In the genomic region with DNA sequence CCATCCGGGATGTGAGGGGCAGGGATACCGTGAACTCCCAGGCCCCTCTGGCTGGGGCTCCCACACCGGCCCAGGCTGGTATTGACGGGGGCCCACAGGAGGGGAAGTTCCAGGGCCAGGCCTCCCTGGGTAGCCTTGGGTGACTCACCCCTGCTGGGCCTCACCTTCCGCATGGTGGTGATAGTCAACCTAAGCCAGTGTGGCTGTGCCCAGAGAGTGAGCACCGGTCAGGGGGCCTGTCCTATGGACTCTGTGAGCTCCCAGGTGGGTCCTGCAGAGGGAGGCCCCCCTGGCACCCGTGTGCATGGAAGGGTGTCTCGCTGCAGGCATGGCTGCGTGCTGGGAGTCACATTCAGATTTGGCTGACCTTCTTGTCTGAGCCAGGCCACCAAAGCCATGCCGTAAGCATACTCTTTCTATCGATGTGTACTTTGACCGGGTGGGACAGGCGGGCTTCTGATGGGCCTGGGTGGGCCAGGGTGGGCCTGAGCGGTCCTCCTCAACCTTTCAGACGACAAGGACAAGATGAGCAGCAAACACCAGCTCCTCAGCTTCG, we compare ENCODE assay signal across 24 cellular contexts. TPM values are rescaled to one million over a fixed set of nuclear protein-coding genes. Genes with fewer than 3 reads are reported as not detected.
DNase-seq lines count a peak whose midpoint lies in the region; ATAC-seq and TF ChIP-seq lines count a peak whose summit lies in the region.
"Had no signal": no experiment of that assay in that cellular context is flagged by ENCODE, and none has a peak within 500 bp of the region (broad histone marks: within the 10 kb centered on the region; RNA-seq: fewer than 3 reads in every experiment).

No MANE protein-coding gene starts in this region.

- DNase-seq in SK-N-SH = peak; percentile 24
- DNase-seq in HL-60 (ENCODE audit: low read depth in 1 of 2, low spot score in 1 of 2) = peak in 1 of 2 experiments; percentile 59
- no peak for DNase-seq in heart right ventricle
- DNase-seq in osteoblast (ENCODE audit: insufficient read length, low spot score, missing footprints) = peak; percentile 65
- DNase-seq in stimulated activated naive CD4-positive, alpha-beta T cell (lab: John Stamatoyannopoulos, UW) = no peak
- no peak for DNase-seq in AG08396 (ENCODE audit: low spot score)
- DNase-seq: 8988T; activated CD4-positive, alpha-beta T cell treated with anti-CD3 and anti-CD28 coated beads, Interleukin-2, amount 50 U/mL, for 4 hours; activated T-cell treated with anti-CD3 and anti-CD28 coated beads, Interleukin-2, amount 50 U/mL, for 72 hours; CD4-positive, alpha-beta memory T cell; glutamatergic neuron; lower lobe of right lung; natural killer cell; NCI-H510A; T-helper 17 cell; upper lobe of right lung had no signal

- H3K79me2 ChIP-seq in SK-N-SH (ENCODE audit: insufficient read depth) = no peaks in the 10 kb centered on the region
- H3K79me2 ChIP-seq in osteoblast (ENCODE audit: insufficient read depth, low read length) = no peaks in the 10 kb centered on the region

- peaks cover 4 to 79% of the 10 kb centered on the region in 2 experiments for H3K36me3 ChIP-seq in SK-N-SH (replicated peaks in 1 of 2; ENCODE audit: control insufficient read depth in 1 of 2, insufficient read depth in 2 of 2, low read length in 1 of 2)
- H3K36me3 ChIP-seq in heart right ventricle = peaks cover 0 to 99% (median 54%) of the 10 kb centered on the region in 9 donors
- peaks cover 61% of the 10 kb centered on the region for H3K36me3 ChIP-seq in osteoblast (ENCODE audit: insufficient read depth, low read length)

- TF ChIP-seq RAD21 in SK-N-SH (IDR thresholded peaks at IDR 0.05; ENCODE audit: low read length) = no peak

- H3K4me1 ChIP-seq in SK-N-SH (ENCODE audit: control insufficient read depth in 1 of 2, insufficient read depth in 2 of 2, low read depth in 1 of 2, low read length in 1 of 2) (no peaks in the 10 kb centered on the region), heart right ventricle (peaks cover 0 to 17% (median 5%) of the 10 kb centered on the region in 9 donors), osteoblast (ENCODE audit: insufficient read depth, low read length) (no peaks in the 10 kb centered on the region)
- H3K4me1 ChIP-seq: lower lobe of right lung, suprapubic skin, upper lobe of right lung had no signal

- no peak overlapping the region for H3K9ac ChIP-seq in SK-N-SH

- H3K4me2 ChIP-seq in SK-N-SH = no peak overlapping the region
- no peak overlapping the region for H3K4me2 ChIP-seq in osteoblast (ENCODE audit: insufficient read depth, low read length)

- 96% methylated on average over 8 of the region's 16 CpGs for WGBS in SK-N-SH (ENCODE audit: low lambda C conversion rate)
- WGBS in heart right ventricle, 2 donors = 83 to 88% methylated on average over 16 of the region's 16 CpGs

- TF ChIP-seq EP300 in SK-N-SH (IDR thresholded peaks at IDR 0.05; ENCODE audit: borderline replicate concordance in 1 of 2, low read depth in 1 of 2, low read length in 1 of 2) = no peak

- H2AFZ ChIP-seq in SK-N-SH (ENCODE audit: low read depth) (no peak overlapping the region), osteoblast (ENCODE audit: low read length) (no peak overlapping the region)

- no peaks in the 10 kb centered on the region for H3K9me3 ChIP-seq in SK-N-SH
- H3K9me3 ChIP-seq in heart right ventricle = no peaks in the 10 kb centered on the region
- H3K9me3 ChIP-seq in osteoblast (ENCODE audit: low read depth, low read length) = no peaks in the 10 kb centered on the region
- H3K9me3 ChIP-seq: lower lobe of right lung, suprapubic skin, upper lobe of right lung had no signal

- H3F3A ChIP-seq in SK-N-SH (replicated peaks; ENCODE audit: insufficient read depth) = no peaks in the 10 kb centered on the region

- CTCF ChIA-PET in SK-N-SH (lab: Yijun Ruan, JAX) = interaction anchor here (1.4 to 2.7 kb wide), 2 partner anchors 15 to 92 kb away, joined by 3 to 12 read pairs; no protein-coding TSS in a partner anchor

- no peak for ATAC-seq in SK-N-SH treated with all-trans-retinoic acid at 6 μM for 48 hours
- ATAC-seq in heart right ventricle = peak in 1 of 8 donors; percentile 19
- ATAC-seq in GM19035 (IDR thresholded peaks at IDR 0.05; ENCODE audit: unreplicated experiment) = no peak
- ATAC-seq: activated T-cell treated with anti-CD3 and anti-CD28 coated beads, Interleukin-2, amount 50 U/mL, for 72 hours; lower lobe of right lung; stimulated activated memory B cell treated with anti-CD40 and anti-IgM and Interleukin-4, amounts not matched to agents 10 μg/mL and 1 μg/mL and 100 μg/mL, for 72 hours; T-helper 17 cell; upper lobe of right lung had no signal

- H4K20me1 ChIP-seq in SK-N-SH (ENCODE audit: insufficient read depth) = no peaks in the 10 kb centered on the region
- no peaks in the 10 kb centered on the region for H4K20me1 ChIP-seq in osteoblast (ENCODE audit: insufficient read depth, low read length)

- POLR2A ChIA-PET in SK-N-SH (lab: Yijun Ruan, JAX) = no interaction called here

- H3K27me3 ChIP-seq in SK-N-SH (ENCODE audit: insufficient read depth) = no peaks in the 10 kb centered on the region
- H3K27me3 ChIP-seq in HL-60 (ENCODE audit: insufficient read depth, poor library complexity, severe bottlenecking) = no peaks in the 10 kb centered on the region
- H3K27me3 ChIP-seq in heart right ventricle = no peaks in the 10 kb centered on the region
- H3K27me3 ChIP-seq in osteoblast (ENCODE audit: insufficient read depth, low read length) = no peaks in the 10 kb centered on the region
- H3K27me3 ChIP-seq: suprapubic skin, upper lobe of right lung had no signal

- H3K27ac ChIP-seq in SK-N-SH (ENCODE audit: low read depth in 2 of 2, low read length in 1 of 2) (no peak overlapping the region), HL-60 (replicated peaks) (peak overlapping the region; percentile 56), heart right ventricle (peak overlapping the region in 7 of 10 donors; percentile 17 to 73 (median 36)), osteoblast (ENCODE audit: low read depth, low read length) (no peak overlapping the region)
- H3K27ac ChIP-seq: coronary artery, lower lobe of right lung, SK-N-MC, suprapubic skin, upper lobe of right lung had no signal

- H3K4me3 ChIP-seq in SK-N-SH (ENCODE audit: low read depth in 2 of 2, low read length in 1 of 2) (no peak overlapping the region), HL-60 (replicated peaks; ENCODE audit: insufficient read depth, low read length) (no peak overlapping the region), heart right ventricle (no peak overlapping the region), osteoblast (ENCODE audit: insufficient read depth, low read length) (no peak overlapping the region)
- H3K4me3 ChIP-seq: coronary artery, lower lobe of right lung, SK-N-MC, suprapubic skin, upper lobe of right lung had no signal

- H3K9me2 ChIP-seq in SK-N-SH = no peaks in the 10 kb centered on the region

- TF ChIP-seq CTCF in SK-N-SH (IDR thresholded peaks at IDR 0.05) = no peak
- no peak for TF ChIP-seq CTCF in HL-60 (IDR thresholded peaks at IDR 0.05; ENCODE audit: insufficient read depth, low read length)
- TF ChIP-seq CTCF in heart right ventricle (IDR thresholded peaks at IDR 0.05) = no peak
- TF ChIP-seq CTCF in osteoblast (IDR thresholded peaks at IDR 0.05; ENCODE audit: extremely low read depth, low read depth, low read length) = no peak

- intact Hi-C loops in heart right ventricle (cut with DNase I) = no loop called here

TF ChIP-seq in SK-N-SH treated with all-trans-retinoic acid at 6 μM for 48 hours, 23 proteins besides CTCF, POLR2A, EP300 and RAD21 (continues in another document):
- TF ChIP-seq ZFP30 (CRISPR knock-in tag; IDR thresholded peaks at IDR 0.05) = no peak
- TF ChIP-seq PPARA (CRISPR knock-in tag; IDR thresholded peaks at IDR 0.05; ENCODE audit: borderline replicate concordance) = no peak
- no peak for TF ChIP-seq GLIS3 (CRISPR knock-in tag; IDR thresholded peaks at IDR 0.05)
- TF ChIP-seq ZNF8 (CRISPR knock-in tag; IDR thresholded peaks at IDR 0.05) = no peak
- no peak for TF ChIP-seq OSR1 (CRISPR knock-in tag; IDR thresholded peaks at IDR 0.05)
- TF ChIP-seq CSRNP3 (CRISPR knock-in tag; IDR thresholded peaks at IDR 0.05) = no peak
- TF ChIP-seq CSDC2 (CRISPR knock-in tag; IDR thresholded peaks at IDR 0.05) = no peak

RNA-seq across cellular contexts. Expression of gene DHX34, which starts 27.6 kb away (rescaled TPM):
- polyA plus RNA-seq in SK-N-SH (2012; rRNA removed) (14.8 and 16.4 TPM in 2 replicates), heart right ventricle (10 to 100 TPM in 1 of 2 donors, 1 to 10 TPM in 1; 9.7 to 11.7 TPM)
- 5.0 and 8.5 TPM in 2 replicates for polyA plus RNA-seq in SK-N-SH (2012; cell fraction: cytosol; rRNA removed)
- polyA plus RNA-seq in SK-N-SH (2012; cell fraction: nucleus; rRNA removed) = 72.7 and 84.6 TPM in 2 replicates
- total RNA-seq in heart right ventricle (1 to 10 TPM; 4.4 to 8.8 (median 5.5) TPM), osteoblast (10.9 and 12.7 TPM in 2 replicates)

RNA-seq across cellular contexts. Expression of gene MEIS3, which starts 42.7 kb away (rescaled TPM):
- 61.0 and 69.8 TPM in 2 replicates for polyA plus RNA-seq in SK-N-SH (2012; rRNA removed)
- 34.6 and 50.3 TPM in 2 replicates for polyA plus RNA-seq in SK-N-SH (2012; cell fraction: cytosol; rRNA removed)
- polyA plus RNA-seq in SK-N-SH (2012; cell fraction: nucleus; rRNA removed) = 160 and 191 TPM in 2 replicates
- 1 to 10 TPM in 8 of 10 donors, under 1 TPM in 2; 0.71 to 5.9 (median 1.9) TPM for total RNA-seq in heart right ventricle
- 1 to 10 TPM; 6.7 to 7.2 TPM for polyA plus RNA-seq in heart right ventricle
- 8.3 and 19.7 TPM in 2 replicates for total RNA-seq in osteoblast
- total RNA-seq: natural killer cell had no signal

RNA-seq across cellular contexts. Expression of gene C5AR2, which starts 44.7 kb away (rescaled TPM):
- polyA plus RNA-seq in SK-N-SH (2012; rRNA removed) (0.02 TPM in 1 of 2 replicates, not detected in the other), heart right ventricle (under 1 TPM; 0.22 to 0.51 TPM)
- polyA plus RNA-seq in SK-N-SH (2012; cell fraction: cytosol; rRNA removed) = 0.01 TPM in 1 of 2 replicates, not detected in the other
- polyA plus RNA-seq in SK-N-SH (2012; cell fraction: nucleus; rRNA removed) = 0.05 TPM in 1 of 2 replicates, not detected in the other
- total RNA-seq in heart right ventricle (1 to 10 TPM in 3 of 10 donors, under 1 TPM in 7; 0.28 to 2.3 (median 0.59) TPM), osteoblast (2.5 and 3.5 TPM in 2 replicates)
- total RNA-seq: activated T-cell treated with anti-CD3 and anti-CD28 coated beads, Interleukin-2, amount 50 U/mL, for 72 hours; fibroblast of villous mesenchyme had no signal
- polyA plus RNA-seq: keratinocyte had no signal

Comparison
In these comparisons a context has a peak if more than half of its experiments do, and no peak if none do; other contexts are left out.
1. DNase-seq: peak in SK-N-SH (single experiment) and osteoblast (single experiment); none in heart right ventricle (0 of 2), stimulated activated naive CD4-positive, alpha-beta T cell (0 of 6) and AG08396 (single experiment).
2. H3K27ac ChIP-seq: peak in HL-60 (single experiment) and heart right ventricle (7 of 10); none in SK-N-SH (0 of 2) and osteoblast (single experiment).